ENCODE assay signal across 9 cellular contexts in genomic region chr6:80163754-80164187, GRCh38. TPM values are rescaled to one million over a fixed set of nuclear protein-coding genes. Genes with fewer than 3 reads are reported as not detected.
A peak's percentile ranks its signal among the peaks of the same experiment; 100 is the strongest.
DNase-seq lines count a peak whose midpoint lies in the region; ATAC-seq lines count a peak whose summit lies in the region.
"Had no signal": no experiment of that assay in that cellular context is flagged by ENCODE, and none has a peak within 500 bp of the region (broad histone marks: within the 10 kb centered on the region; RNA-seq: fewer than 3 reads in every experiment).

No MANE protein-coding gene starts in this region.

- H3K27me3 Mint-ChIP-seq in activated T-cell treated with anti-CD3 and anti-CD28 coated beads, Interleukin-2, amount 50 U/mL, for 72 hours (ENCODE audit: low read depth): no peaks in the 10 kb centered on the region
- no peaks in the 10 kb centered on the region for H3K27me3 Mint-ChIP-seq in stimulated activated naive CD8-positive, alpha-beta T cell treated with anti-CD3 and anti-CD28 coated beads, Interleukin-15, amount 100 ng/mL, for 72 hours
- H3K27me3 Mint-ChIP-seq: activated naive CD8-positive, alpha-beta T cell had no signal

- H3K4me3 Mint-ChIP-seq in activated T-cell treated with anti-CD3 and anti-CD28 coated beads, Interleukin-2, amount 50 U/mL, for 72 hours: no peak overlapping the region
- H3K4me3 Mint-ChIP-seq in stimulated activated naive CD8-positive, alpha-beta T cell treated with anti-CD3 and anti-CD28 coated beads, Interleukin-15, amount 100 ng/mL, for 72 hours: no peak overlapping the region

- no peaks in the 10 kb centered on the region for H3K9me3 Mint-ChIP-seq in activated T-cell treated with anti-CD3 and anti-CD28 coated beads, Interleukin-2, amount 50 U/mL, for 72 hours
- no peaks in the 10 kb centered on the region for H3K9me3 Mint-ChIP-seq in stimulated activated naive CD8-positive, alpha-beta T cell treated with anti-CD3 and anti-CD28 coated beads, Interleukin-15, amount 100 ng/mL, for 72 hours

- no peak overlapping the region for H3K27ac Mint-ChIP-seq in activated T-cell treated with anti-CD3 and anti-CD28 coated beads, Interleukin-2, amount 50 U/mL, for 72 hours
- H3K27ac Mint-ChIP-seq in stimulated activated naive CD8-positive, alpha-beta T cell treated with anti-CD3 and anti-CD28 coated beads, Interleukin-15, amount 100 ng/mL, for 72 hours: no peak overlapping the region
- H3K27ac Mint-ChIP-seq: activated naive CD8-positive, alpha-beta T cell had no signal

- peak; percentile 18 to 30 for DNase-seq in activated T-cell treated with anti-CD3 and anti-CD28 coated beads, Interleukin-2, amount 50 U/mL, for 72 hours
- DNase-seq in activated T-cell treated with anti-CD3 and anti-CD28 coated beads, Interleukin-2, amount 50 U/mL, for 1 hour: no peak
- DNase-seq in MV-4-11 (lab: John Stamatoyannopoulos, UW) (peak; percentile 27), dedifferentiated amniotic fluid mesenchymal stem cell (ENCODE audit: extremely low spot score) (peak; percentile 46), epidermal melanocyte (ENCODE audit: insufficient read length, low spot score) (no peak)
- peak; percentile 12 to 17 for DNase-seq in stimulated activated naive CD8-positive, alpha-beta T cell treated with anti-CD3 and anti-CD28 coated beads, Interleukin-15, amount 100 ng/mL, for 72 hours
- DNase-seq in activated CD8-positive, alpha-beta memory T cell treated with anti-CD3 and anti-CD28 coated beads, Interleukin-2, amount 50 U/mL, for 4 hours: no peak

- no peaks in the 10 kb centered on the region for H3K4me1 Mint-ChIP-seq in activated T-cell treated with anti-CD3 and anti-CD28 coated beads, Interleukin-2, amount 50 U/mL, for 72 hours (ENCODE audit: low read depth)
- no peaks in the 10 kb centered on the region for H3K4me1 Mint-ChIP-seq in stimulated activated naive CD8-positive, alpha-beta T cell treated with anti-CD3 and anti-CD28 coated beads, Interleukin-15, amount 100 ng/mL, for 72 hours

- H3K36me3 Mint-ChIP-seq in activated T-cell treated with anti-CD3 and anti-CD28 coated beads, Interleukin-2, amount 50 U/mL, for 72 hours (ENCODE audit: insufficient read depth in 2 of 2): peaks cover 0 to 4% of the 10 kb centered on the region in 2 donors

- ATAC-seq in activated T-cell treated with anti-CD3 and anti-CD28 coated beads, Interleukin-2, amount 50 U/mL, for 72 hours (replicated peaks in 1 of 2): peak; percentile 75 to 77
- peak; percentile 72 for ATAC-seq in HG02610 (IDR thresholded peaks at IDR 0.05; ENCODE audit: unreplicated experiment)
- peak; percentile 63 for ATAC-seq in stimulated activated naive CD8-positive, alpha-beta T cell treated with anti-CD3 and anti-CD28 coated beads, Interleukin-15, amount 100 ng/mL, for 72 hours

RNA-seq across cellular contexts. Expression of gene BCKDHB, which starts 57.3 kb away (rescaled TPM):
- 10 to 100 TPM; 13.7 to 18.2 TPM for total RNA-seq in activated T-cell treated with anti-CD3 and anti-CD28 coated beads, Interleukin-2, amount 50 U/mL, for 72 hours

Comparison
In these comparisons a context has a peak if more than half of its experiments do, and no peak if none do; other contexts are left out.
1. DNase-seq: peak in activated T-cell treated with anti-CD3 and anti-CD28 coated beads, Interleukin-2, amount 50 U/mL, for 72 hours (2 of 2), MV-4-11 (single experiment), dedifferentiated amniotic fluid mesenchymal stem cell (single experiment) and stimulated activated naive CD8-positive, alpha-beta T cell treated with anti-CD3 and anti-CD28 coated beads, Interleukin-15, amount 100 ng/mL, for 72 hours (2 of 2); none in activated T-cell treated with anti-CD3 and anti-CD28 coated beads, Interleukin-2, amount 50 U/mL, for 1 hour (single experiment), activated CD8-positive, alpha-beta memory T cell treated with anti-CD3 and anti-CD28 coated beads, Interleukin-2, amount 50 U/mL, for 4 hours (single experiment) and epidermal melanocyte (single experiment).
2. Peak in every context shown above with its lines, with median percentiles within 50 percentile points of each other: ATAC-seq.